ENCODE assay signal across 9 cellular contexts in the genomic region with DNA sequence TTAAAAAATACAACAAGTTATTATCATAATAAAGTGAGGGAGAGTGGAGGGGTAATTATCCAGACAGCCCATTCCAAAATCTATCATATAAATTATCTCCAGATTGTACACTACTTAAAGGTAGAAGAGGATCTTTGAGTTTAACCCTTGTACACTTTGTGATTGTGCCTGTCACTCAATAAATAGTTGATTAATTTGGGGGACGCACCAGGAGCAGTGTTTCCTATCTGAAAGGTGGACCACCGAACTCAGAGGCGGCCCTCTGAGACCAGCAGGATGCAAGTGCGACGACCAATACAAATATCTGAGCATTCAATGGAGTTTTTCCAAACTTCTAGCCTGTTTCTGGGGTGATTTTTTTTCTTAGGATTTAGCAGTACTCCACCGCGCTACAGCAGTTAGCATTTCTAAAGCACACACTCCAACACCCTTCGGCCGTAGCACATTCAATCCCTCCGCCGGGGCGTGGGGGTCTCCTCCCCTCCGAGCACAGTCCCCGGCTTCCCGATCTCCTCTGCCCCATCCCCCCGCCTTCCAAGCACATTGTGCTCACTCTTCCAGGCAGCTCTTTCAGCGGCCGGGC. TPM values are rescaled to one million over a fixed set of nuclear protein-coding genes. Genes with fewer than 3 reads are reported as not detected.
DNase-seq lines count a peak whose midpoint lies in the region; ATAC-seq and TF ChIP-seq lines count a peak whose summit lies in the region.
"Had no signal": no experiment of that assay in that cellular context is flagged by ENCODE, and none has a peak within 500 bp of the region (broad histone marks: within the 10 kb centered on the region; RNA-seq: fewer than 3 reads in every experiment).

No MANE protein-coding gene starts in this region.

- H3K4me1 Mint-ChIP-seq in T-cell, result peaks cover 30 to 37% (median 30%) of the 10 kb centered on the region in 3 donors

- H3K4me3 Mint-ChIP-seq in T-cell, result peak overlapping the region; percentile 62 to 76 (median 70)

- TF ChIP-seq POLR2A in gastrocnemius medialis (IDR thresholded peaks at IDR 0.05), result no peak

- peaks cover 52 to 64% of the 10 kb centered on the region in 2 donors for H3K27me3 Mint-ChIP-seq in T-cell

- no peaks in the 10 kb centered on the region for H4K20me1 ChIP-seq in hepatocyte (ENCODE audit: insufficient read depth, poor library complexity, severe bottlenecking)

- CTCF ChIA-PET in T-cell (lab: Charles Lee), result no interaction called here

- no peaks in the 10 kb centered on the region for H3K9me2 ChIP-seq in hepatocyte (replicated peaks; ENCODE audit: insufficient read depth)

- H3K4me3 ChIP-seq in hepatocyte (peak overlapping the region; percentile 93), gastrocnemius medialis (peak overlapping the region; percentile 71 to 93 (median 80))

- no peak for TF ChIP-seq CTCF in hepatocyte (IDR thresholded peaks at IDR 0.05; ENCODE audit: poor library complexity)
- no peak for TF ChIP-seq CTCF in gastrocnemius medialis (IDR thresholded peaks at IDR 0.05 in 4 of 5, conservative IDR thresholded peaks at IDR 0.05 in 1 of 5)

- WGBS in hepatocyte (ENCODE audit: low lambda C conversion rate, missing lambda C conversion rate), result 2% methylated on average over 16 of the region's 18 CpGs

- no peaks in the 10 kb centered on the region for H3K9me3 Mint-ChIP-seq in T-cell

- H3K27me3 ChIP-seq in hepatocyte (peaks cover 3% of the 10 kb centered on the region), gastrocnemius medialis (no peaks in the 10 kb centered on the region)

- POLR2A ChIA-PET in T-cell (lab: Charles Lee), result interaction anchor here in 1 of 2 donors (0.7 kb wide), 1 partner anchor 273 kb away, joined by 3 read pairs; no protein-coding TSS in a partner anchor

- in situ Hi-C loops in gastrocnemius medialis (cut with MboI; ENCODE audit: low sequenced_read_pairs in 4 of 4), result loop anchor here in 2 of 4 donors (5.0 to 10.0 kb wide), 2 partner anchors 134 to 137 kb away; no protein-coding TSS in a partner anchor

- peaks cover 30% of the 10 kb centered on the region for H3K79me2 ChIP-seq in hepatocyte

- H3K36me3 ChIP-seq in hepatocyte (replicated peaks; ENCODE audit: insufficient read depth, low read depth), result no peaks in the 10 kb centered on the region
- H3K36me3 ChIP-seq in gastrocnemius medialis, result no peaks in the 10 kb centered on the region

- H3K36me3 Mint-ChIP-seq in T-cell, result no peaks in the 10 kb centered on the region

- H3K27ac ChIP-seq in hepatocyte (peak overlapping the region; percentile 99), gastrocnemius medialis (peak overlapping the region; percentile 91 to 99 (median 96))

- H3K4me1 ChIP-seq in hepatocyte (ENCODE audit: insufficient read depth), result no peaks in the 10 kb centered on the region
- peaks cover 28 to 33% of the 10 kb centered on the region in 2 donors for H3K4me1 ChIP-seq in gastrocnemius medialis

- H2AFZ ChIP-seq in hepatocyte, result peak overlapping the region; percentile 99

- intact Hi-C loops in gastrocnemius medialis (cut with DNase I; ENCODE audit: low total_unique reads), result loop anchor here (2.0 to 10.0 kb wide), 4 partner anchors 103 to 293 kb away; a partner anchor contains a TSS

- H3K9me3 ChIP-seq in hepatocyte (ENCODE audit: low read depth) (no peaks in the 10 kb centered on the region), gastrocnemius medialis (no peaks in the 10 kb centered on the region)

- no peak for ATAC-seq in T-cell (replicated peaks in 1 of 4)
- peak in 1 of 2 donors; percentile 8 for ATAC-seq in gastrocnemius medialis
- ATAC-seq in HG03342 (IDR thresholded peaks at IDR 0.05; ENCODE audit: unreplicated experiment), result no peak

- no peak overlapping the region for H3K27ac Mint-ChIP-seq in T-cell

- H3K4me2 ChIP-seq in hepatocyte, result peak overlapping the region; percentile 86

- DNase-seq in NCI-H1092 (lab: John Stamatoyannopoulos, UW), result peak; percentile 66
- DNase-seq in NCI-H1092 treated with DMSO at 0.1 percent for 48 hours (lab: John Stamatoyannopoulos, UW), result no peak
- no peak for DNase-seq in T-cell
- no peak for DNase-seq in hepatocyte (ENCODE audit: low spot score)
- DNase-seq in gastrocnemius medialis, result no peak
- DNase-seq in NCI-H510A (lab: John Stamatoyannopoulos, UW), result no peak
- DNase-seq in DMS53 treated with DMSO at 0.1 percent for 48 hours (lab: John Stamatoyannopoulos, UW; ENCODE audit: unreplicated experiment), result no peak

RNA-seq across cellular contexts. Expression of a gene that starts 1.0 kb away (rescaled TPM):
- total RNA-seq in T-cell (1 to 10 TPM in 1 of 5 donors, under 1 TPM in 3, not detected in 1; 0.09 to 1.1 (median 0.50) TPM), hepatocyte (3.3 and 3.6 TPM in 2 replicates), gastrocnemius medialis (10 to 100 TPM; 12.3 to 29.6 (median 20.4) TPM)
- polyA plus RNA-seq in hepatocyte, result 1.2 and 2.2 TPM in 2 replicates
- total RNA-seq: M059J had no signal
